Comparison of ENCODE assay signal across 8 cellular contexts in genomic region chr16:72848759-72849664, GRCh38.
DNase-seq lines count a peak whose midpoint lies in the region; ATAC-seq, FAIRE-seq and TF ChIP-seq lines count a peak whose summit lies in the region.

No MANE protein-coding gene starts in this region.

- TF ChIP-seq CTCF in AG10803 (conservative IDR thresholded peaks at IDR 0.05; ENCODE audit: low read length): no peak
- TF ChIP-seq CTCF in hepatocyte (IDR thresholded peaks at IDR 0.05; ENCODE audit: poor library complexity): no peak

- H3K4me2 ChIP-seq in hepatocyte: peak overlapping the region; percentile 53

- no peaks in the 10 kb centered on the region for H3K36me3 Mint-ChIP-seq in activated T-cell treated with anti-CD3 and anti-CD28 coated beads, Interleukin-2, amount 50 U/mL, for 24 hours (ENCODE audit: low read depth)

- peak overlapping the region; percentile 32 for H3K27ac ChIP-seq in angular gyrus (ENCODE audit: low read depth, low read length)
- H3K27ac ChIP-seq in hepatocyte: peak overlapping the region; percentile 34
- H3K27ac ChIP-seq in small intestine (ENCODE audit: low read depth in 1 of 2, low read length in 1 of 2): peak overlapping the region in 1 of 2 donors; percentile 5

- peaks cover 33% of the 10 kb centered on the region for H3K79me2 ChIP-seq in hepatocyte

- H3K4me3 ChIP-seq in AG10803 (ENCODE audit: low read length) (no peak overlapping the region; the same call in 1 of the 2 replicates), hepatocyte (no peak overlapping the region), small intestine (ENCODE audit: low read depth in 1 of 2, low read length in 2 of 2) (no peak overlapping the region)

- H4K20me1 ChIP-seq in hepatocyte (ENCODE audit: insufficient read depth, poor library complexity, severe bottlenecking): peaks cover 4% of the 10 kb centered on the region

- no peaks in the 10 kb centered on the region for H3K9me3 ChIP-seq in hepatocyte (ENCODE audit: low read depth)
- H3K9me3 ChIP-seq in small intestine (ENCODE audit: control insufficient read depth, low read depth): no peaks in the 10 kb centered on the region

- WGBS in hepatocyte (ENCODE audit: low lambda C conversion rate, missing lambda C conversion rate): 63% methylated on average over 24 of the region's 24 CpGs
- WGBS in small intestine, 3 donors: 19 to 41% (median 29%) methylated on average over 24 of the region's 24 CpGs

- H3K4me1 Mint-ChIP-seq in activated T-cell treated with anti-CD3 and anti-CD28 coated beads, Interleukin-2, amount 50 U/mL, for 24 hours (ENCODE audit: low read depth): peaks cover 7% of the 10 kb centered on the region

- FAIRE-seq in small intestine (lab: Jason Lieb, UNC): no peak

- H2AFZ ChIP-seq in hepatocyte: no peak overlapping the region

- H3K27ac Mint-ChIP-seq in activated T-cell treated with anti-CD3 and anti-CD28 coated beads, Interleukin-2, amount 50 U/mL, for 24 hours: no peak overlapping the region

- H3K27me3 Mint-ChIP-seq in activated T-cell treated with anti-CD3 and anti-CD28 coated beads, Interleukin-2, amount 50 U/mL, for 24 hours: peaks cover 15% of the 10 kb centered on the region

- H3K4me3 Mint-ChIP-seq in activated T-cell treated with anti-CD3 and anti-CD28 coated beads, Interleukin-2, amount 50 U/mL, for 24 hours: no peak overlapping the region

- no peak for ATAC-seq in HG02870 (IDR thresholded peaks at IDR 0.05; ENCODE audit: unreplicated experiment)
- no peak for ATAC-seq in HG03095 (IDR thresholded peaks at IDR 0.05; ENCODE audit: unreplicated experiment)

- H3K9me3 Mint-ChIP-seq in activated T-cell treated with anti-CD3 and anti-CD28 coated beads, Interleukin-2, amount 50 U/mL, for 24 hours: no peaks in the 10 kb centered on the region

- H3K4me1 ChIP-seq in hepatocyte (ENCODE audit: insufficient read depth): peaks cover 7% of the 10 kb centered on the region
- peaks cover 0 to 2% of the 10 kb centered on the region in 2 donors for H3K4me1 ChIP-seq in small intestine (ENCODE audit: control insufficient read depth in 2 of 2, insufficient read depth in 1 of 2, low read depth in 1 of 2, low read length in 1 of 2)

- H3K9me2 ChIP-seq in hepatocyte (replicated peaks; ENCODE audit: insufficient read depth): no peaks in the 10 kb centered on the region

- H3K27me3 ChIP-seq in hepatocyte: no peaks in the 10 kb centered on the region
- no peaks in the 10 kb centered on the region for H3K27me3 ChIP-seq in small intestine (ENCODE audit: control insufficient read depth in 2 of 2, insufficient read depth in 2 of 2, low read length in 2 of 2)

- H3K36me3 ChIP-seq in hepatocyte (replicated peaks; ENCODE audit: insufficient read depth, low read depth): no peaks in the 10 kb centered on the region
- H3K36me3 ChIP-seq in small intestine (ENCODE audit: control insufficient read depth in 2 of 2, insufficient read depth in 2 of 2, low read length in 2 of 2): no peaks in the 10 kb centered on the region

- peak; percentile 93 for DNase-seq in AG10803 (ENCODE audit: low read depth)
- peak; percentile 74 for DNase-seq in NCI-H1092 (lab: John Stamatoyannopoulos, UW)
- DNase-seq in hepatocyte (ENCODE audit: low spot score): peak; percentile 71
- DNase-seq in small intestine: peak; percentile 79
- DNase-seq in activated T-cell treated with anti-CD3 and anti-CD28 coated beads, Interleukin-2, amount 50 U/mL, for 24 hours: no peak
